Comparison of ENCODE assay signal across 8 cellular contexts in the genomic region with DNA sequence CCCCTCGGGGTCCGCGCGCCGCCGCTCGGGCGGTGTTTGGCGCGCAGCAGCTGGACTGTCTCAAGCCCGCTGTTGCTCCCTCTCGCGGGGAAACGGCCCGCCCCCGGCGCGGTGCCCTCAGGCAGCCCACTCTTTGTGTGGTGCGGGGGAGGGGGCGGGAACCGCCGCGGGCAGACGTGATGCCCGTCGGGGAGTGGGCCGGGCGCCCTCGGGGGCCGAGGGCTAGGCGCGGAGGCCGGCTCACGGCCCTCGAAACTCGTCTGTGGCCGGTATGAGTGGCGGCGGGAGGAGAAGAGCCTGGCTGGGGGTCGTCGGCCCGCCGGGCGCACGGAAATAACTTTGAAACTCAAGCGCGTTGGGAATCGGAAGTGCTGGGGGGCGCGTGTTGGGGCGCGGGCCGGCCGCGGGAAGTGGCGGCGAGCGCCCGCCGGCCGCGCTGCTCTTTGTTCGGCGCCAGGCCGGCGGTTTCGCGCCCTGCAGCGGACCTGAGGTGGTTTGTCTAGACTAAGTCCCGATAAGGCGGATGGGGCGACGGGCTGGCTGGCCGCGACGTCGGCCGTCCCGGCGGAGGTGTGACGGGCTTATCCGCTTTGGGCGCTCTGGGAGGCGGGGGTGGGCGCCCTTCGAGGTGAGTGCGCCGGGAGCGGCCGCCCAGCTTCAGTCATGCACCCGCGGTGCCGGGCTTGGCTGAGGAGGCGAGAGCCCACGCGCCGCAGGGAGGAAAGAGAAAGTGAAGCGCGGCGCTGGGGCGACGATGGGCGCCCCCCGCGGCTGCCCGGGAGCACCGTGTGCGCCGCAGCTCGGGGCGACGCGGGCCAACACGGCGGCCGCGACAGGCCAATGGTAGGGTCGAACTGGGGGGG. TPM values are rescaled to one million over a fixed set of nuclear protein-coding genes. Genes with fewer than 3 reads are reported as not detected.
A peak's percentile ranks its signal among the peaks of the same experiment; 100 is the strongest.
DNase-seq lines count a peak whose midpoint lies in the region; ATAC-seq and TF ChIP-seq lines count a peak whose summit lies in the region.

No MANE protein-coding gene starts in this region.

- H3K4me1 ChIP-seq in heart right ventricle (peaks cover 18 to 57% (median 46%) of the 10 kb centered on the region in 9 donors), gastrocnemius medialis (peaks cover 30% of the 10 kb centered on the region in 2 donors)

- H3K27ac ChIP-seq in heart right ventricle: peak overlapping the region; percentile 98 to 100 (median 99)
- H3K27ac ChIP-seq in gastrocnemius medialis: peak overlapping the region; percentile 94 to 100 (median 96)

- no peak for TF ChIP-seq POLR2A in gastrocnemius medialis (IDR thresholded peaks at IDR 0.05)

- TF ChIP-seq CTCF in GM10248 (IDR thresholded peaks at IDR 0.05; ENCODE audit: control extremely low read depth, extremely low read depth, low read depth, missing control alignments) (peak; percentile 19), heart right ventricle (IDR thresholded peaks at IDR 0.05) (peak in 4 of 9 donors; percentile 28 to 41 (median 34)), gastrocnemius medialis (IDR thresholded peaks at IDR 0.05 in 4 of 5, conservative IDR thresholded peaks at IDR 0.05 in 1 of 5) (peak in 1 of 5 experiments; percentile 21)

- peak overlapping the region; percentile 72 to 100 (median 90) for H3K4me3 ChIP-seq in heart right ventricle
- H3K4me3 ChIP-seq in gastrocnemius medialis: peak overlapping the region; percentile 72 to 94 (median 84)

- H3K27me3 ChIP-seq in heart right ventricle: no peaks in the 10 kb centered on the region
- no peaks in the 10 kb centered on the region for H3K27me3 ChIP-seq in gastrocnemius medialis

- 0% methylated on average over 92 to 118 of the region's 118 CpGs for WGBS in heart right ventricle, 2 donors

- peaks cover 34% of the 10 kb centered on the region for H3K4me1 Mint-ChIP-seq in activated naive CD4-positive, alpha-beta T cell treated with anti-CD3 and anti-CD28 coated beads for 36 hours (ENCODE audit: low read depth)

- peak overlapping the region; percentile 100 for H3K27ac Mint-ChIP-seq in activated naive CD4-positive, alpha-beta T cell treated with anti-CD3 and anti-CD28 coated beads for 36 hours

- intact Hi-C loops in activated naive CD4-positive, alpha-beta T cell treated with anti-CD3 and anti-CD28 coated beads for 36 hours (cut with micrococcal nuclease): loop anchor here (1.0 to 5.0 kb wide), 5 partner anchors 47 to 1487 kb away; a partner anchor contains a TSS
- intact Hi-C loops in heart right ventricle (cut with DNase I): loop anchor here in 2 of 10 donors (1.0 to 2.0 kb wide), 2 partner anchors 43 to 66 kb away; no protein-coding TSS in a partner anchor
- intact Hi-C loops in gastrocnemius medialis (cut with DNase I; ENCODE audit: low total_unique reads): loop anchor here (1.0 to 10.0 kb wide), 4 partner anchors 43 to 1716 kb away; no protein-coding TSS in a partner anchor

- peak overlapping the region; percentile 97 for H3K4me3 Mint-ChIP-seq in activated naive CD4-positive, alpha-beta T cell treated with anti-CD3 and anti-CD28 coated beads for 36 hours

- in situ Hi-C loops in gastrocnemius medialis (cut with MboI; ENCODE audit: low sequenced_read_pairs in 4 of 4) (no loop called here), KBM-7 (cut with MboI; ENCODE audit: low pct_unique_long_range_greater_than_20kb, low sequenced_read_pairs) (no loop called here)

- DNase-seq in GM10248 (ENCODE audit: extremely low spot score) (no peak), OCI-M1 (lab: John Stamatoyannopoulos, UW) (peak; percentile 69), heart right ventricle (peak; percentile 44 to 61), gastrocnemius medialis (peak in 1 of 2 donors; percentile 55), DMS 273 treated with DMSO at 0.1 percent for 48 hours (lab: John Stamatoyannopoulos, UW) (no peak), KBM-7 (no peak)
- peak; percentile 46 for DNase-seq in activated naive CD4-positive, alpha-beta T cell treated with anti-CD3 and anti-CD28 coated beads for 36 hours

- CTCF ChIA-PET in GM10248 (lab: Yijun Ruan, JAX): interaction anchor here (0.9 to 11.6 kb wide), 9 partner anchors 8 to 107 kb away, joined by 3 to 434 read pairs (median 4); no protein-coding TSS in a partner anchor
- CTCF ChIA-PET in activated naive CD4-positive, alpha-beta T cell treated with anti-CD3 and anti-CD28 coated beads for 36 hours (lab: Charles Lee): interaction anchor here (1.5 to 2.8 kb wide), 2 partner anchors 96 to 245 kb away, joined by 3 to 32 read pairs; a partner anchor contains a TSS

- peaks cover 0 to 28% (median 13%) of the 10 kb centered on the region in 9 donors for H3K36me3 ChIP-seq in heart right ventricle
- H3K36me3 ChIP-seq in gastrocnemius medialis: peaks cover 0 to 11% of the 10 kb centered on the region in 2 donors

- H3K9me3 ChIP-seq in heart right ventricle (no peaks in the 10 kb centered on the region), gastrocnemius medialis (no peaks in the 10 kb centered on the region)

- H3K9me3 Mint-ChIP-seq in activated naive CD4-positive, alpha-beta T cell treated with anti-CD3 and anti-CD28 coated beads for 36 hours: no peaks in the 10 kb centered on the region

- POLR2A ChIA-PET in GM10248 (lab: Yijun Ruan, JAX): interaction anchor here (0.6 to 3.1 kb wide), 19 partner anchors 12 to 995 kb away, joined by 3 to 34 read pairs (median 4); a partner anchor contains a TSS

- peaks cover 44% of the 10 kb centered on the region for H3K36me3 Mint-ChIP-seq in activated naive CD4-positive, alpha-beta T cell treated with anti-CD3 and anti-CD28 coated beads for 36 hours (ENCODE audit: low read depth)

- peaks cover 2% of the 10 kb centered on the region for H3K27me3 Mint-ChIP-seq in activated naive CD4-positive, alpha-beta T cell treated with anti-CD3 and anti-CD28 coated beads for 36 hours (ENCODE audit: low read depth)

- ATAC-seq in heart right ventricle: peak in 1 of 8 donors; percentile 3
- ATAC-seq in gastrocnemius medialis: no peak
- ATAC-seq in HG02759 (IDR thresholded peaks at IDR 0.05; ENCODE audit: unreplicated experiment): no peak

RNA-seq across cellular contexts. Expression of a gene that starts 0.7 kb away (rescaled TPM):
- 1,000 to 10,000 TPM; 2,162 to 2,216 TPM for total RNA-seq in activated naive CD4-positive, alpha-beta T cell treated with anti-CD3 and anti-CD28 coated beads for 36 hours
- total RNA-seq in heart right ventricle (100 to 1,000 TPM; 133 to 348 (median 164) TPM), gastrocnemius medialis (100 to 1,000 TPM; 121 to 177 (median 174) TPM)
- polyA plus RNA-seq in heart right ventricle: 100 to 1,000 TPM; 567 to 626 TPM

Comparison
In these comparisons a context has a peak if more than half of its experiments do, and no peak if none do; other contexts are left out.
1. DNase-seq: peak in OCI-M1 (single experiment), activated naive CD4-positive, alpha-beta T cell treated with anti-CD3 and anti-CD28 coated beads for 36 hours (single experiment) and heart right ventricle (2 of 2); none in GM10248 (single experiment), DMS 273 treated with DMSO at 0.1 percent for 48 hours (single experiment) and KBM-7 (single experiment).
2. RNA of a gene that starts 0.7 kb away (total RNA-seq): 2,162 to 2,216 TPM in activated naive CD4-positive, alpha-beta T cell treated with anti-CD3 and anti-CD28 coated beads for 36 hours; 121 to 177 TPM in gastrocnemius medialis and 133 to 348 TPM in heart right ventricle; every median in the first group is over 4 times any median in the second.